Comparison of ENCODE assay signal across 8 cellular contexts in the genomic region with DNA sequence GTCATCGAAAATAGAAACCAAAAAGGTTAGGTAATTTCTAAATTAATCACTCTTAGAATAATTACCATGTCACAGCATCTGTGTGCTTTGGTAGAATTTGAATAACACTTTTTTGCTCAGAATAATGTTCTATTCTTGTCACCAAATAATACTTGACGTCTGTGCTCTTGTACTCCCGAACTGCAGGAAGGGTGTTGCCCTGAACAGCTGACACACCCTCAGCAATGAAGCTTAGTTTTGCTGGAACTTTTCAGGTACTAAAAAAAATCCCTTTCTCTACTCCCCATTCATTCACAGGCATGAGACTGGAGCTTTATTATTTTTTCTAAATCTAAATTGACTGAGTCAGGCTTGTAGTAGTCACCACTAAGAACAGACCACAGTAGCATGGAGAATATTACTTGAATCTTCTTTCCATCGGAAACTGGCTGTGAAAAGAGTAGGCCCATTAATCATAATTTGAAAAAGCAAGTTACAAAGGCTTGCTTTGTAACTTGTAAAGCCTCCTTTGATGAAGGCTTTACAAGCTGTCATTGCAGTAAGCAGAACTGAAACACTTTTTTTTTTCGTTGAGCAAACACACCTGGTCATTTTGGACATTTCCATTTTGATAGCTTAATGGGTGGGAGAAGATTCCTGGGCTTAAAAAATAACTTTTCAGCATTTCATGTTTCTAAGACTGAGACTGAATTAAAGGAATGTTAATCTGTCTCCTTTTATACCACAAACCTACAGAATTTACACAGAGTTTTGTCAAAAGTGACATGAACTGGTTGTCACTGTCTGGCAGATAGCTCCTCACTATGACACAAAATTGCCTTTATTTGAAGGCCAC.
DNase-seq lines count a peak whose midpoint lies in the region; ATAC-seq, FAIRE-seq and TF ChIP-seq lines count a peak whose summit lies in the region.

No MANE protein-coding gene starts in this region.

- no peaks in the 10 kb centered on the region for H3K9me1 ChIP-seq in keratinocyte (ENCODE audit: control insufficient read depth, extremely low read depth, insufficient read depth, low read length)

- 21 to 41% (median 26%) methylated on average over 5 of the region's 5 CpGs for WGBS in stomach, 5 donors
- 55 to 66% (median 66%) methylated on average over 5 of the region's 5 CpGs for WGBS in ovary, 3 donors

- H3K4me1 Mint-ChIP-seq in activated CD8-positive, alpha-beta T cell treated with anti-CD3 and anti-CD28 coated beads for 36 hours (ENCODE audit: low read depth), result peaks cover 55% of the 10 kb centered on the region

- H3K9ac ChIP-seq in keratinocyte (ENCODE audit: control insufficient read depth, extremely low read depth, insufficient read depth, low read length), result peak overlapping the region; percentile 60

- POLR2A ChIA-PET in activated CD8-positive, alpha-beta T cell treated with anti-CD3 and anti-CD28 coated beads for 36 hours (lab: Charles Lee), result interaction anchor here (0.8 to 3.4 kb wide), 15 partner anchors 9 to 117 kb away, joined by 3 to 30 read pairs (median 5); no protein-coding TSS in a partner anchor
- POLR2A ChIA-PET in RWPE1 (lab: Yijun Ruan, JAX; ENCODE audit: low non-redundant PET), result no interaction called here

- H3K4me2 ChIP-seq in keratinocyte (ENCODE audit: control insufficient read depth, extremely low read depth, insufficient read depth, low read depth, low read length), result peak overlapping the region; percentile 72

- no peaks in the 10 kb centered on the region for H3K9me3 ChIP-seq in keratinocyte (ENCODE audit: control insufficient read depth, low read depth, low read length)
- H3K9me3 ChIP-seq in stomach, result no peaks in the 10 kb centered on the region
- no peaks in the 10 kb centered on the region for H3K9me3 ChIP-seq in ovary

- H3K27ac Mint-ChIP-seq in activated CD8-positive, alpha-beta T cell treated with anti-CD3 and anti-CD28 coated beads for 36 hours, result peak overlapping the region; percentile 97

- peak overlapping the region; percentile 63 for H3K4me3 Mint-ChIP-seq in activated CD8-positive, alpha-beta T cell treated with anti-CD3 and anti-CD28 coated beads for 36 hours

- no peak for TF ChIP-seq POLR2A in stomach (IDR thresholded peaks at IDR 0.05)
- no peak for TF ChIP-seq POLR2A in ovary (IDR thresholded peaks at IDR 0.05)

- H3K27me3 ChIP-seq in keratinocyte (ENCODE audit: control insufficient read depth, extremely low read depth, insufficient read depth, low read length), result no peaks in the 10 kb centered on the region
- no peaks in the 10 kb centered on the region for H3K27me3 ChIP-seq in stomach
- H3K27me3 ChIP-seq in ovary, result no peaks in the 10 kb centered on the region

- TF ChIP-seq EP300 in stomach (IDR thresholded peaks at IDR 0.05) (no peak), ovary (IDR thresholded peaks at IDR 0.05) (no peak)

- no peaks in the 10 kb centered on the region for H3K36me3 ChIP-seq in keratinocyte (ENCODE audit: control insufficient read depth in 2 of 2, extremely low read depth in 1 of 2, insufficient read depth in 2 of 2, low read length in 2 of 2)
- no peaks in the 10 kb centered on the region for H3K36me3 ChIP-seq in stomach
- H3K36me3 ChIP-seq in ovary, result no peaks in the 10 kb centered on the region

- peak overlapping the region in 2 of 3 experiments; percentile 11 to 22 for H3K4me3 ChIP-seq in keratinocyte (ENCODE audit: control insufficient read depth in 2 of 3, extremely low read depth in 1 of 3, insufficient read depth in 2 of 3, low read depth in 1 of 3, low read length in 3 of 3)
- H3K4me3 ChIP-seq in stomach, result no peak overlapping the region
- H3K4me3 ChIP-seq in ovary, result no peak overlapping the region

- no peak for TF ChIP-seq CTCF in activated CD8-positive, alpha-beta T cell treated with anti-CD3 and anti-CD28 coated beads for 36 hours (IDR thresholded peaks at IDR 0.05)
- TF ChIP-seq CTCF in keratinocyte (optimal IDR thresholded peaks at IDR 0.05 in 1 of 3, IDR thresholded peaks at IDR 0.05 in 1 of 3, conservative IDR thresholded peaks at IDR 0.05 in 1 of 3; ENCODE audit: extremely low read depth in 1 of 3, insufficient read depth in 2 of 3, low read length in 3 of 3) (no peak), stomach (IDR thresholded peaks at IDR 0.05) (no peak), ovary (IDR thresholded peaks at IDR 0.05) (no peak), RWPE1 (conservative IDR thresholded peaks at IDR 0.05; ENCODE audit: low read depth) (no peak)

- intact Hi-C loops in activated CD8-positive, alpha-beta T cell treated with anti-CD3 and anti-CD28 coated beads for 36 hours (cut with micrococcal nuclease), result loop anchor here (1.0 to 5.0 kb wide), 2 partner anchors 111 to 177 kb away; no protein-coding TSS in a partner anchor
- intact Hi-C loops in stomach (cut with DNase I; ENCODE audit: low total_unique reads) (no loop called here), ovary (cut with DNase I) (no loop called here)

- dilution Hi-C loops in keratinocyte (cut with MboI; ENCODE audit: extremely low pct_ligation_motif_present, low sequenced_read_pairs), result no loop called here

- no peaks in the 10 kb centered on the region for H3K9me3 Mint-ChIP-seq in activated CD8-positive, alpha-beta T cell treated with anti-CD3 and anti-CD28 coated beads for 36 hours

- H3K27me3 Mint-ChIP-seq in activated CD8-positive, alpha-beta T cell treated with anti-CD3 and anti-CD28 coated beads for 36 hours, result no peaks in the 10 kb centered on the region

- H3K36me3 Mint-ChIP-seq in activated CD8-positive, alpha-beta T cell treated with anti-CD3 and anti-CD28 coated beads for 36 hours (ENCODE audit: low read depth), result no peaks in the 10 kb centered on the region

- DNase-seq in DMS53 treated with DMSO at 0.1 percent for 48 hours (lab: John Stamatoyannopoulos, UW; ENCODE audit: unreplicated experiment) (peak; percentile 32), keratinocyte (ENCODE audit: low read depth, low spot score) (no peak), stomach (no peak), ovary (no peak), RWPE1 (ENCODE audit: low spot score) (no peak)
- DNase-seq in activated CD8-positive, alpha-beta T cell treated with anti-CD3 and anti-CD28 coated beads for 36 hours, result peak; percentile 45

- no peaks in the 10 kb centered on the region for H4K20me1 ChIP-seq in keratinocyte (ENCODE audit: control insufficient read depth, extremely low read depth, insufficient read depth, low read length)

- no peaks in the 10 kb centered on the region for H3K79me2 ChIP-seq in keratinocyte (ENCODE audit: control insufficient read depth, insufficient read depth, low read length)

- FAIRE-seq in keratinocyte (lab: Jason Lieb, UNC), result peak; percentile 84

- peak; percentile 52 for ATAC-seq in GM19467 (IDR thresholded peaks at IDR 0.05; ENCODE audit: unreplicated experiment)
- ATAC-seq in HG03457 (IDR thresholded peaks at IDR 0.05; ENCODE audit: unreplicated experiment), result peak; percentile 39
- peak; percentile 67 for ATAC-seq in activated CD8-positive, alpha-beta T cell treated with anti-CD3 and anti-CD28 coated beads for 36 hours

- H3K4me1 ChIP-seq in keratinocyte (ENCODE audit: control insufficient read depth, extremely low read depth, insufficient read depth, low read length), result peaks cover 47% of the 10 kb centered on the region
- peaks cover 0 to 39% (median 13%) of the 10 kb centered on the region in 4 donors for H3K4me1 ChIP-seq in stomach
- H3K4me1 ChIP-seq in ovary (ENCODE audit: insufficient read depth), result no peaks in the 10 kb centered on the region

- H3K27ac ChIP-seq in keratinocyte (ENCODE audit: control insufficient read depth, insufficient read depth, low read length), result peak overlapping the region; percentile 90
- peak overlapping the region in 4 of 5 donors; percentile 54 to 78 (median 62) for H3K27ac ChIP-seq in stomach
- no peak overlapping the region for H3K27ac ChIP-seq in ovary
- no peak overlapping the region for H3K27ac ChIP-seq in RWPE1

- CTCF ChIA-PET in activated CD8-positive, alpha-beta T cell treated with anti-CD3 and anti-CD28 coated beads for 36 hours (lab: Charles Lee), result interaction anchor here (0.7 to 2.8 kb wide), 12 partner anchors 9 to 165 kb away, joined by 3 to 39 read pairs (median 3); no protein-coding TSS in a partner anchor
- CTCF ChIA-PET in RWPE1 (lab: Yijun Ruan, JAX), result interaction anchor here (0.5 to 1.1 kb wide), 5 partner anchors 11 to 196 kb away, joined by 3 to 4 read pairs (median 3); no protein-coding TSS in a partner anchor

- H2AFZ ChIP-seq in keratinocyte (ENCODE audit: control insufficient read depth, low read length), result peak overlapping the region; percentile 91

Comparison
In these comparisons a context has a peak if more than half of its experiments do, and no peak if none do; other contexts are left out.
1. DNase-seq: peak in DMS53 treated with DMSO at 0.1 percent for 48 hours (single experiment) and activated CD8-positive, alpha-beta T cell treated with anti-CD3 and anti-CD28 coated beads for 36 hours (single experiment); none in keratinocyte (single experiment), stomach (single experiment), ovary (0 of 5) and RWPE1 (single experiment).
2. H3K27ac ChIP-seq: peak in keratinocyte (single experiment) and stomach (4 of 5); none in ovary (0 of 2) and RWPE1 (single experiment).
3. H3K4me3 ChIP-seq: peak in keratinocyte (2 of 3); none in stomach (0 of 4) and ovary (single experiment).
4. Peak in every context shown above with its lines, with median percentiles within 50 percentile points of each other: ATAC-seq.